In the genomic region with DNA sequence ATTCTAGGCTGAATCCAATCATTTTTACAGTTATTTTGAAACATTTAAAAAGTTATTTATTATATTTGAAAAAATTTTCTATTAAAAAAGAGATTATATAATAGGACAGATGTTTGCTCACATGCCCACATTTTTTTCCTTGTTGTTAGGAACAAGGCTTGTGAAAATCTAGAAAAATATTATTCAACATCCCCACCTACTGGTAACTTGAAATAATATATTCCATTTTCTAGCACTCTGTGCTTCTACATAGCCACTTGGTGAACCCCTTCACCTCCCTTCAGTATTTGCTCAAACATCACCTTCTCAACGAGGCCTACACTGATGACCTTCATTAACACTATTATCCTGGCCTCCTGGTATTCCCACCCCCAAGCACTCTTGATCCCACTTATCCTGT, we compare ENCODE assay signal across 9 cellular contexts. TPM values are rescaled to one million over a fixed set of nuclear protein-coding genes. Genes with fewer than 3 reads are reported as not detected.
DNase-seq lines count a peak whose midpoint lies in the region; TF ChIP-seq lines count a peak whose summit lies in the region.
"Had no signal": no experiment of that assay in that cellular context is flagged by ENCODE, and none has a peak within 500 bp of the region (broad histone marks: within the 10 kb centered on the region; RNA-seq: fewer than 3 reads in every experiment).

No MANE protein-coding gene starts in this region.

- CTCF ChIA-PET in SK-N-SH (lab: Yijun Ruan, JAX): interaction anchor here (0.6 to 2.0 kb wide), 14 partner anchors 9 to 1526 kb away, joined by 3 to 7 read pairs (median 3); no protein-coding TSS in a partner anchor

- H3K9me3 ChIP-seq in SK-N-SH (no peaks in the 10 kb centered on the region), hepatocyte (ENCODE audit: low read depth) (no peaks in the 10 kb centered on the region)

- H3K9me2 ChIP-seq in SK-N-SH: no peaks in the 10 kb centered on the region
- no peaks in the 10 kb centered on the region for H3K9me2 ChIP-seq in hepatocyte (replicated peaks; ENCODE audit: insufficient read depth)

- WGBS in SK-N-SH (ENCODE audit: low lambda C conversion rate): 0% methylated on average over 1 of the region's 1 CpG
- 33% methylated on average over 1 of the region's 1 CpG for WGBS in hepatocyte (ENCODE audit: low lambda C conversion rate, missing lambda C conversion rate)

- peak; percentile 37 for DNase-seq in NCI-H1436 (lab: John Stamatoyannopoulos, UW)
- no peak for DNase-seq in NCI-H1436 treated with DMSO at 0.1 percent for 48 hours (lab: John Stamatoyannopoulos, UW)
- DNase-seq in Jurkat, Clone E6-1 (ENCODE audit: low read depth, low spot score): peak; percentile 33
- peak; percentile 23 for DNase-seq in SK-N-SH
- DNase-seq in hepatocyte (ENCODE audit: low spot score): peak; percentile 54
- no peak for DNase-seq in putamen (ENCODE audit: low spot score)
- DNase-seq in GM19240 (ENCODE audit: insufficient read length, low spot score): no peak
- DNase-seq in NCI-H187 treated with DMSO at 0.1 percent for 48 hours (lab: John Stamatoyannopoulos, UW): no peak

- H3K27ac ChIP-seq in SK-N-SH (ENCODE audit: low read depth in 2 of 2, low read length in 1 of 2) (no peak overlapping the region), hepatocyte (no peak overlapping the region)
- H3K27ac ChIP-seq: BLaER1 had no signal

- H3K9ac ChIP-seq in SK-N-SH: no peak overlapping the region
- H3K9ac ChIP-seq: BLaER1 had no signal

- no peaks in the 10 kb centered on the region for H3K79me2 ChIP-seq in SK-N-SH (ENCODE audit: insufficient read depth)
- no peaks in the 10 kb centered on the region for H3K79me2 ChIP-seq in hepatocyte

- H3K27me3 ChIP-seq in SK-N-SH (ENCODE audit: insufficient read depth) (no peaks in the 10 kb centered on the region), hepatocyte (no peaks in the 10 kb centered on the region)
- H3K27me3 ChIP-seq: BLaER1 had no signal

- H3K4me2 ChIP-seq in SK-N-SH: no peak overlapping the region
- H3K4me2 ChIP-seq in hepatocyte: no peak overlapping the region
- H3K4me2 ChIP-seq: BLaER1 had no signal

- TF ChIP-seq EP300 in SK-N-SH (IDR thresholded peaks at IDR 0.05; ENCODE audit: borderline replicate concordance in 1 of 2, low read depth in 1 of 2, low read length in 1 of 2): no peak

- H3K4me1 ChIP-seq in SK-N-SH (ENCODE audit: control insufficient read depth in 1 of 2, insufficient read depth in 2 of 2, low read depth in 1 of 2, low read length in 1 of 2): no peaks in the 10 kb centered on the region
- H3K4me1 ChIP-seq in hepatocyte (ENCODE audit: insufficient read depth): no peaks in the 10 kb centered on the region
- H3K4me1 ChIP-seq: BLaER1 had no signal

- H4K20me1 ChIP-seq in SK-N-SH (ENCODE audit: insufficient read depth): no peaks in the 10 kb centered on the region
- H4K20me1 ChIP-seq in hepatocyte (ENCODE audit: insufficient read depth, poor library complexity, severe bottlenecking): no peaks in the 10 kb centered on the region
- H4K20me1 ChIP-seq: BLaER1 had no signal

- H3K4me3 ChIP-seq in Jurkat, Clone E6-1 (ENCODE audit: low read length): no peak overlapping the region
- H3K4me3 ChIP-seq in SK-N-SH (ENCODE audit: low read depth in 2 of 2, low read length in 1 of 2) (no peak overlapping the region), hepatocyte (no peak overlapping the region)
- H3K4me3 ChIP-seq: BLaER1 had no signal

- TF ChIP-seq CTCF in SK-N-SH (IDR thresholded peaks at IDR 0.05): peak; percentile 45
- peak; percentile 60 for TF ChIP-seq CTCF in hepatocyte (IDR thresholded peaks at IDR 0.05; ENCODE audit: poor library complexity)

- peak; percentile 69 for TF ChIP-seq RAD21 in SK-N-SH (IDR thresholded peaks at IDR 0.05; ENCODE audit: low read length)

- H3F3A ChIP-seq in SK-N-SH (replicated peaks; ENCODE audit: insufficient read depth): no peaks in the 10 kb centered on the region

- H3K36me3 ChIP-seq in SK-N-SH (replicated peaks in 1 of 2; ENCODE audit: control insufficient read depth in 1 of 2, insufficient read depth in 2 of 2, low read length in 1 of 2): no peaks in the 10 kb centered on the region
- H3K36me3 ChIP-seq in hepatocyte (replicated peaks; ENCODE audit: insufficient read depth, low read depth): no peaks in the 10 kb centered on the region
- H3K36me3 ChIP-seq: BLaER1 had no signal

- POLR2A ChIA-PET in SK-N-SH (lab: Yijun Ruan, JAX): no interaction called here

- no peak overlapping the region for H2AFZ ChIP-seq in SK-N-SH (ENCODE audit: low read depth)
- H2AFZ ChIP-seq in hepatocyte: no peak overlapping the region

TF ChIP-seq in SK-N-SH, 30 proteins besides CTCF, POLR2A, EP300 and RAD21:
- TF ChIP-seq SMC3 (IDR thresholded peaks at IDR 0.05; ENCODE audit: low read depth, low read length) (peak; percentile 29; the same call in 1 of the 2 replicates), GATA2 (CRISPR knock-in tag; IDR thresholded peaks at IDR 0.05) (no peak)
- TF ChIP-seq, protein P1, sequence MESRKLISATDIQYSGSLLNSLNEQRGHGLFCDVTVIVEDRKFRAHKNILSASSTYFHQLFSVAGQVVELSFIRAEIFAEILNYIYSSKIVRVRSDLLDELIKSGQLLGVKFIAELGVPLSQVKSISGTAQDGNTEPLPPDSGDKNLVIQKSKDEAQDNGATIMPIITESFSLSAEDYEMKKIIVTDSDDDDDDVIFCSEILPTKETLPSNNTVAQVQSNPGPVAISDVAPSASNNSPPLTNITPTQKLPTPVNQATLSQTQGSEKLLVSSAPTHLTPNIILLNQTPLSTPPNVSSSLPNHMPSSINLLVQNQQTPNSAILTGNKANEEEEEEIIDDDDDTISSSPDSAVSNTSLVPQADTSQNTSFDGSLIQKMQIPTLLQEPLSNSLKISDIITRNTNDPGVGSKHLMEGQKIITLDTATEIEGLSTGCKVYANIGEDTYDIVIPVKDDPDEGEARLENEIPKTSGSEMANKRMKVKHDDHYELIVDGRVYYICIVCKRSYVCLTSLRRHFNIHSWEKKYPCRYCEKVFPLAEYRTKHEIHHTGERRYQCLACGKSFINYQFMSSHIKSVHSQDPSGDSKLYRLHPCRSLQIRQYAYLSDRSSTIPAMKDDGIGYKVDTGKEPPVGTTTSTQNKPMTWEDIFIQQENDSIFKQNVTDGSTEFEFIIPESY (IDR thresholded peaks at IDR 0.05; ENCODE audit: borderline replicate concordance, low read depth): no peak

RNA-seq across cellular contexts. Expression of a gene that starts 18.4 kb away (rescaled TPM):
- polyA plus RNA-seq in Jurkat, Clone E6-1 (2012; ENCODE audit: insufficient read depth, insufficient read length): not detected
- polyA plus RNA-seq in SK-N-SH (2012; rRNA removed) (not detected in 2 replicates), hepatocyte (0.36 and 0.80 TPM in 2 replicates)
- polyA plus RNA-seq in SK-N-SH (2012; cell fraction: cytosol; rRNA removed): not detected in 2 replicates
- not detected in 2 replicates for polyA plus RNA-seq in SK-N-SH (2012; cell fraction: nucleus; rRNA removed)
- 2.8 TPM in 2 replicates for total RNA-seq in hepatocyte

RNA-seq across cellular contexts. Expression of a gene that starts 29.8 kb away (rescaled TPM):
- not detected for polyA plus RNA-seq in Jurkat, Clone E6-1 (2012; ENCODE audit: insufficient read depth, insufficient read length)
- not detected in 2 replicates for polyA plus RNA-seq in SK-N-SH (2012; rRNA removed)
- not detected in 2 replicates for polyA plus RNA-seq in SK-N-SH (2012; cell fraction: cytosol; rRNA removed)
- 0.01 TPM in 1 of 2 replicates, not detected in the other for polyA plus RNA-seq in SK-N-SH (2012; cell fraction: nucleus; rRNA removed)
- total RNA-seq in hepatocyte: 5.1 and 6.8 TPM in 2 replicates
- 3.7 and 4.1 TPM in 2 replicates for polyA plus RNA-seq in hepatocyte

Comparison
In these comparisons a context has a peak if more than half of its experiments do, and no peak if none do; other contexts are left out.
1. DNase-seq: peak in NCI-H1436 (single experiment), Jurkat, Clone E6-1 (single experiment), SK-N-SH (single experiment) and hepatocyte (single experiment); none in NCI-H1436 treated with DMSO at 0.1 percent for 48 hours (single experiment), putamen (single experiment), GM19240 (single experiment) and NCI-H187 treated with DMSO at 0.1 percent for 48 hours (single experiment).